ENCODE assay signal across 8 cellular contexts in the genomic region with DNA sequence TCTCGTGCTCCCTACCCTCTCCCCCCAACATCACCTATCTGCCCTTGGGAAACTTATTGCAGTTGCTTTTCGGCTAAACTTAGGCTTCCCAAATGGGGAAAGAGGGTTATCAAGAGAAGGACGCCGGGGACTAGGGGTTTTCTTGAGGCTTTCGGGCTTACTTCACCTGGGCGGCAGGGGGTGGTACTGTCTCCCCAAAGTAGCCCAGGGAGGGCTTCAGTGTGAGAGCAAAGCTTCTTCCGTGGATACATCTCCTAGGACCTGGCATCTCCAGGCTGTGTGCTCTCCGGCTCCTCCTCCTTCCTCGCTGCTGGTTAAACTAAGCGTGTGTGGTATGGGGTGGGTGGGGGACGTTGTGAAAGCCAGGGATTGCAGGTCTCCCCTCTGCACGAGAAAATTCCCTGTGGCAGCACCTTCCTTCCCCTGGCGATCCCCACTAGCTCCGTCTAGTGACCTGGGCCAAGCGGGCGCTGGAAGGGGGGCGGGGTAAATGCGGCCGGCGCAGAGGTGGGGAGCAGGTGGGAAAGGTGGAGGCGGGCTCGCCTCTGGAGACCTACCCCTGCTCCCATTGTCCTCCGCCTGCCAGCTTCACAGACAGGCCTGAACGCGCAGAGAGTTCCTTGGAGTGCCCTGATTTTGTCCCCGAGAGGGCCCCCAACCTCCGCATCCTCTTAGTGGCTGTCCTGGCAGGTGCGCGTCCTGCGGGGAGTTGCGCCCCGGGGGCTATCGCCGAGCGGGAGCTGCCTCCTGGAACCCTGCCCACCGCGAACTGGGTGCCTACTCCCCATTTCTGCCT. TPM values are rescaled to one million over a fixed set of nuclear protein-coding genes. Genes with fewer than 3 reads are reported as not detected.
A peak's percentile ranks its signal among the peaks of the same experiment; 100 is the strongest.
DNase-seq lines count a peak whose midpoint lies in the region; ATAC-seq, FAIRE-seq and TF ChIP-seq lines count a peak whose summit lies in the region.

No MANE protein-coding gene starts in this region.

- peak overlapping the region; percentile 64 for H3K4me3 Mint-ChIP-seq in activated naive CD8-positive, alpha-beta T cell treated with anti-CD3 and anti-CD28 coated beads, Interleukin-2, amount 10 ng/mL, durations not matched to agents 7 days and 5 days

- ATAC-seq in activated naive CD8-positive, alpha-beta T cell treated with anti-CD3 and anti-CD28 coated beads, Interleukin-2, amount 10 ng/mL, durations not matched to agents 7 days and 5 days (ENCODE audit: low read depth) = no peak

- 1% methylated on average over 37 of the region's 37 CpGs for WGBS in sigmoid colon, 2 donors

- H3K36me3 ChIP-seq in iPS-15b (ENCODE audit: control insufficient read depth, insufficient read depth, low read length) = no peaks in the 10 kb centered on the region
- no peaks in the 10 kb centered on the region for H3K36me3 ChIP-seq in sigmoid colon

- POLR2A ChIA-PET in HEK293T (lab: Yijun Ruan, JAX) = interaction anchor here (0.8 to 1.4 kb wide), 2 partner anchors 10 to 675 kb away, joined by 3 to 4 read pairs; no protein-coding TSS in a partner anchor
- POLR2A ChIA-PET in activated naive CD8-positive, alpha-beta T cell treated with anti-CD3 and anti-CD28 coated beads, Interleukin-2, amount 10 ng/mL, durations not matched to agents 7 days and 5 days (lab: Charles Lee) = no interaction called here

- CTCF ChIA-PET in HEK293T (lab: Yijun Ruan, JAX) = interaction anchor here (0.6 kb wide), 1 partner anchor 18 kb away, joined by 3 read pairs; no protein-coding TSS in a partner anchor

- H3K27me3 Mint-ChIP-seq in activated naive CD8-positive, alpha-beta T cell treated with anti-CD3 and anti-CD28 coated beads, Interleukin-2, amount 10 ng/mL, durations not matched to agents 7 days and 5 days = peaks cover 42% of the 10 kb centered on the region

- TF ChIP-seq CTCF in sigmoid colon (IDR thresholded peaks at IDR 0.05) = no peak
- TF ChIP-seq CTCF in D721Med (IDR thresholded peaks at IDR 0.05; ENCODE audit: insufficient read depth, missing control alignments) = no peak

- peak overlapping the region; percentile 85 to 89 (median 88) for H3K27ac ChIP-seq in sigmoid colon

- FAIRE-seq in D721Med (lab: Jason Lieb, UNC) = no peak

- H3K4me1 ChIP-seq in iPS-15b (ENCODE audit: control insufficient read depth, insufficient read depth, low read length) = peaks cover 6% of the 10 kb centered on the region
- peaks cover 0 to 29% (median 18%) of the 10 kb centered on the region in 4 donors for H3K4me1 ChIP-seq in sigmoid colon

- TF ChIP-seq POLR2A in sigmoid colon (IDR thresholded peaks at IDR 0.05) = peak in 1 of 2 donors; percentile 15

- no peaks in the 10 kb centered on the region for H3K9me3 Mint-ChIP-seq in activated naive CD8-positive, alpha-beta T cell treated with anti-CD3 and anti-CD28 coated beads, Interleukin-2, amount 10 ng/mL, durations not matched to agents 7 days and 5 days

- H3K4me3 ChIP-seq in iPS-15b (ENCODE audit: low read depth, low read length) (peak overlapping the region; percentile 72), sigmoid colon (peak overlapping the region; percentile 49 to 87 (median 84))

- peaks cover 2% of the 10 kb centered on the region for H3K4me1 Mint-ChIP-seq in activated naive CD8-positive, alpha-beta T cell treated with anti-CD3 and anti-CD28 coated beads, Interleukin-2, amount 10 ng/mL, durations not matched to agents 7 days and 5 days

- H3K9me3 ChIP-seq in iPS-15b (ENCODE audit: control insufficient read depth, insufficient read depth, low read length) = no peaks in the 10 kb centered on the region
- H3K9me3 ChIP-seq in sigmoid colon = no peaks in the 10 kb centered on the region

- H3K27me3 ChIP-seq in iPS-15b (ENCODE audit: control insufficient read depth, insufficient read depth, low read length) (no peaks in the 10 kb centered on the region), sigmoid colon (peaks cover 0 to 35% (median 0%) of the 10 kb centered on the region in 3 donors)

- peak overlapping the region; percentile 80 for H3K9ac ChIP-seq in iPS-15b (ENCODE audit: low read depth, low read length)

- TF ChIP-seq EP300 in sigmoid colon (IDR thresholded peaks at IDR 0.05) = no peak

- peak; percentile 8 for DNase-seq in AG20443 (ENCODE audit: low spot score)
- DNase-seq in HEK293T (ENCODE audit: extremely low spot score) = peak; percentile 15
- DNase-seq in activated naive CD8-positive, alpha-beta T cell treated with anti-CD3 and anti-CD28 coated beads, Interleukin-2, amount 10 ng/mL, durations not matched to agents 7 days and 5 days = peak; percentile 21
- peak; percentile 72 for DNase-seq in sigmoid colon
- DNase-seq in D721Med (ENCODE audit: insufficient read length, low spot score) = no peak
- no peak for DNase-seq in NCI-H1048 (lab: John Stamatoyannopoulos, UW)
- DNase-seq in medulla oblongata (ENCODE audit: extremely low spot score) = no peak

- H3K27ac Mint-ChIP-seq in activated naive CD8-positive, alpha-beta T cell treated with anti-CD3 and anti-CD28 coated beads, Interleukin-2, amount 10 ng/mL, durations not matched to agents 7 days and 5 days = no peak overlapping the region

- no peaks in the 10 kb centered on the region for H3K36me3 Mint-ChIP-seq in activated naive CD8-positive, alpha-beta T cell treated with anti-CD3 and anti-CD28 coated beads, Interleukin-2, amount 10 ng/mL, durations not matched to agents 7 days and 5 days

- intact Hi-C loops in sigmoid colon (cut with DNase I) = loop anchor here (5.0 to 10.0 kb wide), 2 partner anchors 105 to 1037 kb away; no protein-coding TSS in a partner anchor

TF ChIP-seq in HEK293T, 16 proteins besides CTCF, POLR2A, EP300 and RAD21:
- TF ChIP-seq CTBP1 (IDR thresholded peaks at IDR 0.05; ENCODE audit: borderline replicate concordance) (no peak), FOXM1 (IDR thresholded peaks at IDR 0.05; ENCODE audit: borderline replicate concordance) (no peak), SP1 (IDR thresholded peaks at IDR 0.05) (no peak), HDGF (IDR thresholded peaks at IDR 0.05; ENCODE audit: borderline replicate concordance) (no peak), ARNT (IDR thresholded peaks at IDR 0.05) (no peak), TARDBP (IDR thresholded peaks at IDR 0.05) (no peak), ELF4 (IDR thresholded peaks at IDR 0.05) (no peak), FOXA1 (IDR thresholded peaks at IDR 0.05) (no peak), SUZ12 (IDR thresholded peaks at IDR 0.05) (no peak), BHLHE40 (IDR thresholded peaks at IDR 0.05; ENCODE audit: borderline replicate concordance) (no peak), L3MBTL2 (conservative IDR thresholded peaks at IDR 0.05) (no peak), ZNF384 (IDR thresholded peaks at IDR 0.05) (no peak), LEF1 (IDR thresholded peaks at IDR 0.05; ENCODE audit: borderline replicate concordance) (no peak), FOXK2 (IDR thresholded peaks at IDR 0.05) (no peak), NFRKB (IDR thresholded peaks at IDR 0.05) (no peak)
- TF ChIP-seq, protein P1, sequence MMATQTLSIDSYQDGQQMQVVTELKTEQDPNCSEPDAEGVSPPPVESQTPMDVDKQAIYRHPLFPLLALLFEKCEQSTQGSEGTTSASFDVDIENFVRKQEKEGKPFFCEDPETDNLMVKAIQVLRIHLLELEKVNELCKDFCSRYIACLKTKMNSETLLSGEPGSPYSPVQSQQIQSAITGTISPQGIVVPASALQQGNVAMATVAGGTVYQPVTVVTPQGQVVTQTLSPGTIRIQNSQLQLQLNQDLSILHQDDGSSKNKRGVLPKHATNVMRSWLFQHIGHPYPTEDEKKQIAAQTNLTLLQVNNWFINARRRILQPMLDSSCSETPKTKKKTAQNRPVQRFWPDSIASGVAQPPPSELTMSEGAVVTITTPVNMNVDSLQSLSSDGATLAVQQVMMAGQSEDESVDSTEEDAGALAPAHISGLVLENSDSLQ (IDR thresholded peaks at IDR 0.05) = no peak
TF ChIP-seq in HEK293T: peak in this region for 0.

RNA-seq across cellular contexts. Expression of a gene that starts 1.2 kb away (rescaled TPM):
- 1 to 10 TPM in 1 of 2 experiments, under 1 TPM in 1; 0.86 to 1.0 TPM for total RNA-seq in activated naive CD8-positive, alpha-beta T cell treated with anti-CD3 and anti-CD28 coated beads, Interleukin-2, amount 10 ng/mL, durations not matched to agents 7 days and 5 days
- 10 to 100 TPM; 18.2 to 44.6 (median 36.4) TPM for total RNA-seq in sigmoid colon
- polyA plus RNA-seq in sigmoid colon = 1 to 10 TPM; 1.8 to 5.1 (median 5.0) TPM

Comparison
In these comparisons a context has a peak if more than half of its experiments do, and no peak if none do; other contexts are left out.
1. DNase-seq: peak in AG20443 (single experiment), HEK293T (single experiment), activated naive CD8-positive, alpha-beta T cell treated with anti-CD3 and anti-CD28 coated beads, Interleukin-2, amount 10 ng/mL, durations not matched to agents 7 days and 5 days (single experiment) and sigmoid colon (single experiment); none in D721Med (single experiment), NCI-H1048 (single experiment) and medulla oblongata (single experiment).
2. RNA of a gene that starts 1.2 kb away (total RNA-seq): 18.2 to 44.6 TPM in sigmoid colon; 0.86 to 1.0 TPM in activated naive CD8-positive, alpha-beta T cell treated with anti-CD3 and anti-CD28 coated beads, Interleukin-2, amount 10 ng/mL, durations not matched to agents 7 days and 5 days; every median in the first group is over 4 times any median in the second.